ENCODE assay signal across 34 cellular contexts in the genomic region with DNA sequence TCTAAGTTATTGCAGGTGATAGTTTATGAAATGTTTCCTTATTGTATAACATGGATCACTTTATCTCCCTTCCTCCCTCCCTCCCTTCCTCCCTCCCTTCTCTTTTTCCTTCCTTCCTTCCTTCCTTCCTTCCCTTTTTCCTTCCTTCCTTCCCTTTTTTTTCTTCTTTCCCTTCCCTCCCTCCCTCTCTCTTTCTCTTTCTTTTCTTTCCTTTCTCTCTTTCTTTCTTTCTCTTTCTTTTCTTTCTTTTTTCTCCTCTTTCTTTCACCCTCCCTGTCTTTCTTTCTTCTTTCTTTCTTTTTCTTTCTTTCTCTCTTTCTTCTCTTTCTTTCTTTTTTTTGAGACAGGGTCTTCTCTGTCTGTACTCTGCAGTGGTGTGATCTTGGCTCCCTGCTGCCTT. TPM values are rescaled to one million over a fixed set of nuclear protein-coding genes. Genes with fewer than 3 reads are reported as not detected.
"Had no signal": no experiment of that assay in that cellular context is flagged by ENCODE, and none has a peak within 500 bp of the region (broad histone marks: within the 10 kb centered on the region; RNA-seq: fewer than 3 reads in every experiment).

No MANE protein-coding gene starts in this region.

- H3K4me3 ChIP-seq: neural progenitor cell, ovary, psoas muscle, skin epidermis, smooth muscle cell, spleen, suprapubic skin, testis, tibial artery, transverse colon, upper lobe of right lung, uterus had no signal

- H3K4me1 ChIP-seq: neural progenitor cell, parathyroid adenoma, psoas muscle, spleen, suprapubic skin, testis, tibial artery, transverse colon, upper lobe of right lung, uterus had no signal

- H3K27me3 Mint-ChIP-seq: progenitor cell of endocrine pancreas had no signal

- H3K36me3 ChIP-seq: neural progenitor cell, ovary, spleen, suprapubic skin, tibial artery, transverse colon, upper lobe of right lung, uterus had no signal

- H3K4me3 Mint-ChIP-seq: natural killer cell; nephron; neural progenitor cell; stimulated activated memory B cell treated with anti-CD40 and anti-IgM and Interleukin-4, amounts not matched to agents 10 μg/mL and 1 μg/mL and 100 μg/mL, for 72 hours; stimulated activated naive CD8-positive, alpha-beta T cell treated with anti-CD3 and anti-CD28 coated beads, Interleukin-15, amount 100 ng/mL, for 72 hours; type B pancreatic cell had no signal

- H3K9me3 ChIP-seq: ovary, psoas muscle, spleen, testis, tibial artery, transverse colon, upper lobe of right lung, uterus had no signal

- H3K27me3 ChIP-seq: neural progenitor cell, ovary, suprapubic skin, testis, tibial artery, transverse colon, upper lobe of right lung, uterus had no signal

- H3K9me3 Mint-ChIP-seq: natural killer cell; nephron; neural progenitor cell; stimulated activated memory B cell treated with anti-CD40 and anti-IgM and Interleukin-4, amounts not matched to agents 10 μg/mL and 1 μg/mL and 100 μg/mL, for 72 hours; stimulated activated naive CD8-positive, alpha-beta T cell treated with anti-CD3 and anti-CD28 coated beads, Interleukin-15, amount 100 ng/mL, for 72 hours; type B pancreatic cell had no signal

- H3K27ac Mint-ChIP-seq: natural killer cell; nephron; neural progenitor cell; progenitor cell of endocrine pancreas; stimulated activated memory B cell treated with anti-CD40 and anti-IgM and Interleukin-4, amounts not matched to agents 10 μg/mL and 1 μg/mL and 100 μg/mL, for 72 hours; type B pancreatic cell had no signal

- H3K27ac ChIP-seq: neural progenitor cell, ovary, parathyroid adenoma, psoas muscle, skin epidermis, spleen, suprapubic skin, testis, tibial artery, transverse colon, upper lobe of right lung, uterus had no signal

- H3K4me1 Mint-ChIP-seq: natural killer cell; nephron; neural progenitor cell; stimulated activated memory B cell treated with anti-CD40 and anti-IgM and Interleukin-4, amounts not matched to agents 10 μg/mL and 1 μg/mL and 100 μg/mL, for 72 hours; stimulated activated naive CD8-positive, alpha-beta T cell treated with anti-CD3 and anti-CD28 coated beads, Interleukin-15, amount 100 ng/mL, for 72 hours had no signal

- DNase-seq: natural killer cell; occipital lobe; ovary; posterior cingulate gyrus; psoas muscle; right cardiac atrium; spleen; stimulated activated CD4-positive, alpha-beta T cell treated with anti-CD3 and anti-CD28 coated beads, Interleukin-12 subunit alpha, Interleukin-12 subunit beta, amount 100 ng/mL, for 4 hours; stimulated activated CD4-positive, alpha-beta T cell treated with anti-CD3 and anti-CD28 coated beads, Interleukin-1b, Interleukin-23, amount 100 ng/mL, for 48 hours; stimulated activated CD4-positive, alpha-beta T cell treated with anti-CD3 and anti-CD28 coated beads, Interleukin-4, amount 100 ng/mL, for 1 hour; stimulated activated CD4-positive, alpha-beta T cell treated with anti-CD3 and anti-CD28 coated beads, Interleukin-4, amount 100 ng/mL, for 4 hours; stimulated activated CD8-positive, alpha-beta memory T cell treated with anti-CD3 and anti-CD28 coated beads, Interleukin-4, amount 100 ng/mL, for 48 hours; stimulated activated naive CD4-positive, alpha-beta T cell; stimulated activated naive CD8-positive, alpha-beta T cell treated with anti-CD3 and anti-CD28 coated beads, Interleukin-15, amount 100 ng/mL, for 72 hours; stimulated activated naive CD8-positive, alpha-beta T cell treated with anti-CD3 and anti-CD28 coated beads, Interleukin-15, Interleukin-2, amounts not matched to agents 100 U/mL and 50 U/mL, for 24 hours; substantia nigra; testis; tibial artery; transverse colon; upper lobe of right lung; uterus had no signal

- H3K36me3 Mint-ChIP-seq: natural killer cell; neural progenitor cell; stimulated activated memory B cell treated with anti-CD40 and anti-IgM and Interleukin-4, amounts not matched to agents 10 μg/mL and 1 μg/mL and 100 μg/mL, for 72 hours; type B pancreatic cell had no signal

- ATAC-seq: natural killer cell; psoas muscle; right cardiac atrium; sciatic nerve; stimulated activated memory B cell treated with anti-CD40 and anti-IgM and Interleukin-4, amounts not matched to agents 10 μg/mL and 1 μg/mL and 100 μg/mL, for 72 hours; stimulated activated naive CD8-positive, alpha-beta T cell treated with anti-CD3 and anti-CD28 coated beads, Interleukin-15, amount 100 ng/mL, for 72 hours; stimulated activated naive CD8-positive, alpha-beta T cell treated with anti-CD3 and anti-CD28 coated beads, Interleukin-15, Interleukin-2, amounts not matched to agents 100 U/mL and 50 U/mL, for 24 hours; upper lobe of right lung had no signal

RNA-seq across cellular contexts. Expression of gene OR2B3, which starts 5.8 kb away (rescaled TPM):
- total RNA-seq: natural killer cell, occipital lobe, osteoblast, ovary, progenitor cell of endocrine pancreas, psoas muscle, renal cortical epithelial cell, right cardiac atrium, sciatic nerve, smooth muscle cell, spleen, suprapubic skin, testis, transverse colon, upper lobe of right lung, urinary bladder, uterus had no signal

RNA-seq across cellular contexts. Expression of gene OR2J1, which starts 18.0 kb away (rescaled TPM):
- total RNA-seq: natural killer cell, occipital lobe, osteoblast, ovary, progenitor cell of endocrine pancreas, psoas muscle, renal cortical epithelial cell, right cardiac atrium, sciatic nerve, smooth muscle cell, spleen, suprapubic skin, transverse colon, upper lobe of right lung, urinary bladder, uterus had no signal

RNA-seq across cellular contexts. Expression of gene OR2J3, which starts 26.5 kb away (rescaled TPM):
- total RNA-seq: natural killer cell, occipital lobe, osteoblast, progenitor cell of endocrine pancreas, psoas muscle, renal cortical epithelial cell, right cardiac atrium, sciatic nerve, smooth muscle cell, spleen, suprapubic skin, transverse colon, upper lobe of right lung, urinary bladder, uterus had no signal

RNA-seq across cellular contexts. Expression of gene OR2W1, which starts 36.3 kb away (rescaled TPM):
- total RNA-seq: natural killer cell, occipital lobe, osteoblast, ovary, progenitor cell of endocrine pancreas, psoas muscle, renal cortical epithelial cell, right cardiac atrium, sciatic nerve, smooth muscle cell, spleen, suprapubic skin, testis, transverse colon, upper lobe of right lung, urinary bladder, uterus had no signal
